In the genomic region with DNA sequence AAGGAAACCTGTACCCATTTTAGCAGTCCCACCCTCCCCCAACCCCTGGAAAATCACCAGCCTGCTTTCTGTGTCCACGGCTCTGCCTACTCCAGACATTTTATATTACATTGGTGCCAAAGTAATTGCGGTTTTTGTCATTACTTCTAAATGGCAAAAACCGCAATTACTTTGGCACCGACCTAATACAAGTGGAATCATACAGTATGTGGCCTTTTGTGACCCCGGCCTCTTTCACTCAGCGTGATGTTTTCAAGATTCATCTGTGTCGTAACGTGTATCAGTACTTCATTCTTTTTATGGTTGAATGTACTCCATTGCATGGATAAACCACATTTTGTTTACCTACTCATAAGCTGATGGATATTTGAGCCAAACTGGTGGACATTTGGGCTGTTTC, we compare ENCODE assay signal across 21 cellular contexts. TPM values are rescaled to one million over a fixed set of nuclear protein-coding genes. Genes with fewer than 3 reads are reported as not detected.
"Had no signal": no experiment of that assay in that cellular context is flagged by ENCODE, and none has a peak within 500 bp of the region (broad histone marks: within the 10 kb centered on the region; RNA-seq: fewer than 3 reads in every experiment).

No MANE protein-coding gene starts in this region.

- DNase-seq: activated CD4-positive, alpha-beta T cell treated with anti-CD3 and anti-CD28 coated beads for 36 hours; activated CD4-positive, alpha-beta T cell treated with anti-CD3 and anti-CD28 coated beads, Interleukin-2, amount 50 U/mL, for 4 hours; activated naive CD4-positive, alpha-beta T cell treated with anti-CD3 and anti-CD28 coated beads, Interleukin-2, amount 10 ng/mL, durations not matched to agents 7 days and 5 days; amygdala; cerebellar nuclear complex; effector CD4-positive, alpha-beta T cell; erythroblast; gastrocnemius medialis; lower lobe of right lung; mesendoderm; naive B cell; nucleus accumbens; stimulated activated CD4-positive, alpha-beta T cell treated with anti-CD3 and anti-CD28 coated beads, Interleukin-4, amount 100 ng/mL, for 1 hour; stimulated activated naive CD4-positive, alpha-beta T cell; T-helper 9 cell had no signal

- ATAC-seq: activated CD4-positive, alpha-beta T cell treated with anti-CD3 and anti-CD28 coated beads for 36 hours; gastrocnemius medialis; left colon; lower lobe of right lung; WTC11 had no signal

RNA-seq across cellular contexts. Expression of a gene that starts 9.7 kb away (rescaled TPM):
- total RNA-seq: activated CD4-positive, alpha-beta T cell treated with anti-CD3 and anti-CD28 coated beads for 36 hours; bronchial epithelial cell; left colon; renal cortical epithelial cell; T-helper 1 cell treated with Interleukin-12 subunit alpha and Interleukin-12 subunit beta and Interleukin-4 antibody, amounts not matched to agents 30 ng/mL and 1 ng/mL, for 36 hours; thoracic aorta had no signal

RNA-seq across cellular contexts. Expression of a gene that starts 16.5 kb away (rescaled TPM):
- total RNA-seq: activated CD4-positive, alpha-beta T cell treated with anti-CD3 and anti-CD28 coated beads for 36 hours; bronchial epithelial cell; left colon; renal cortical epithelial cell; T-helper 1 cell treated with Interleukin-12 subunit alpha and Interleukin-12 subunit beta and Interleukin-4 antibody, amounts not matched to agents 30 ng/mL and 1 ng/mL, for 36 hours; thoracic aorta had no signal
